17 cellular contexts compared by ENCODE assay signal in the genomic region with DNA sequence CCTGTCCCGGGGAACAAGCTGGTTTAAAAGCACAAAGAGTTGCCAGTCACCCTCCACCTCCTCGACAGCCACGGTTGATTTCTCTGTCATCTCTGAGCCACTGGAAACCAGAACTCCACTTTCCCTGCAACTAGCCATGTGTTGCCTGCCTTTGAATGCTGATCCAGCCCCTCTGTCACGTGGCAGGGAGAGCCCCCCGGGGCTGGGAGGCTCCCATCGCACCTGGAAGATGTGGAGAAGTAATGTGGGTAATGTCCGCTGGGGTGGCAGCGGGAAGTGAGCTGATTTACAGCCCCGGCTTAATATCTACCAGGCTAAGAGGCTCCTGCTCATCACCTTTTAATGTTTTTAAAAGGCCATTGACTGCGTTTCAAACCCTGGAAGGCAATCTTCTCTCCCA. TPM values are rescaled to one million over a fixed set of nuclear protein-coding genes. Genes with fewer than 3 reads are reported as not detected.
DNase-seq lines count a peak whose midpoint lies in the region; TF ChIP-seq lines count a peak whose summit lies in the region.
"Had no signal": no experiment of that assay in that cellular context is flagged by ENCODE, and none has a peak within 500 bp of the region (broad histone marks: within the 10 kb centered on the region; RNA-seq: fewer than 3 reads in every experiment).

No MANE protein-coding gene starts in this region.

- peaks cover 42% of the 10 kb centered on the region for H3K4me1 Mint-ChIP-seq in progenitor cell of endocrine pancreas (ENCODE audit: low read depth)
- H3K4me1 Mint-ChIP-seq: B cell had no signal

- H3K9me3 ChIP-seq in esophagus muscularis mucosa: no peaks in the 10 kb centered on the region
- no peaks in the 10 kb centered on the region for H3K9me3 ChIP-seq in tibial nerve

- WGBS in esophagus muscularis mucosa: 70% methylated on average over 5 of the region's 10 CpGs
- WGBS in tibial nerve, 2 donors: 29 to 32% methylated on average over 10 of the region's 10 CpGs

- H3K27me3 ChIP-seq in esophagus muscularis mucosa: no peaks in the 10 kb centered on the region
- no peaks in the 10 kb centered on the region for H3K27me3 ChIP-seq in tibial nerve

- peak overlapping the region; percentile 25 for H3K27ac Mint-ChIP-seq in progenitor cell of endocrine pancreas
- H3K27ac Mint-ChIP-seq: B cell; CD4-positive, alpha-beta memory T cell; GM23338 had no signal

- H3K4me3 ChIP-seq in esophagus muscularis mucosa (no peak overlapping the region), tibial nerve (peak overlapping the region in 2 of 4 donors; percentile 9 to 70)
- H3K4me3 ChIP-seq: GM23338 had no signal

- intact Hi-C loops in esophagus muscularis mucosa (cut with DNase I): no loop called here

- H3K27ac ChIP-seq in esophagus muscularis mucosa (replicated peaks in 1 of 4) (peak overlapping the region in 3 of 4 donors; percentile 53 to 66 (median 55)), tibial nerve (peak overlapping the region; percentile 28 to 92 (median 68))
- H3K27ac ChIP-seq: C4-2B had no signal

- no peaks in the 10 kb centered on the region for H3K9me3 Mint-ChIP-seq in progenitor cell of endocrine pancreas (ENCODE audit: low read depth)
- H3K9me3 Mint-ChIP-seq: GM23338, H9 had no signal

- TF ChIP-seq POLR2A in esophagus muscularis mucosa (IDR thresholded peaks at IDR 0.05; ENCODE audit: low read depth) (no peak), tibial nerve (IDR thresholded peaks at IDR 0.05) (no peak)

- DNase-seq in NCI-H2227 treated with DMSO at 0.1 percent for 48 hours (lab: John Stamatoyannopoulos, UW) (peak; percentile 58), esophagus muscularis mucosa (ENCODE audit: extremely low spot score) (no peak), progenitor cell of endocrine pancreas (ENCODE audit: low spot score, unreplicated experiment) (no peak), tibial nerve (ENCODE audit: low spot score in 2 of 2) (no peak), NCI-H526 (lab: John Stamatoyannopoulos, UW) (no peak), NCI-H226 (no peak), pons (ENCODE audit: low spot score) (no peak)
- DNase-seq: CD4-positive, alpha-beta memory T cell; COR-L47; DMS153; DMS79 treated with DMSO at 0.1 percent for 48 hours; EL; H9 had no signal

- H3K36me3 Mint-ChIP-seq in progenitor cell of endocrine pancreas (ENCODE audit: insufficient read depth): no peaks in the 10 kb centered on the region
- H3K36me3 Mint-ChIP-seq: CD4-positive, alpha-beta memory T cell had no signal

- peaks cover 15% of the 10 kb centered on the region for H3K27me3 Mint-ChIP-seq in progenitor cell of endocrine pancreas

- TF ChIP-seq CTCF in esophagus muscularis mucosa (IDR thresholded peaks at IDR 0.05) (no peak), progenitor cell of endocrine pancreas (IDR thresholded peaks at IDR 0.05; ENCODE audit: unreplicated experiment) (no peak), tibial nerve (IDR thresholded peaks at IDR 0.05) (no peak)

- no peak overlapping the region for H3K4me3 Mint-ChIP-seq in progenitor cell of endocrine pancreas (ENCODE audit: low read depth)
- H3K4me3 Mint-ChIP-seq: B cell; CD4-positive, alpha-beta memory T cell; GM23338; H9 had no signal

- TF ChIP-seq EP300 in esophagus muscularis mucosa (IDR thresholded peaks at IDR 0.05) (no peak), tibial nerve (IDR thresholded peaks at IDR 0.05) (no peak)

- H3K4me1 ChIP-seq in esophagus muscularis mucosa (peaks cover 0 to 74% (median 68%) of the 10 kb centered on the region in 4 donors), tibial nerve (peaks cover 0 to 64% (median 33%) of the 10 kb centered on the region in 4 donors)

- H3K36me3 ChIP-seq in esophagus muscularis mucosa (peaks cover 0 to 25% (median 8%) of the 10 kb centered on the region in 4 donors), tibial nerve (peaks cover 0 to 8% (median 0%) of the 10 kb centered on the region in 3 donors)

RNA-seq across cellular contexts. Expression of gene PRIMA1, which starts 7.5 kb away (rescaled TPM):
- total RNA-seq in esophagus muscularis mucosa: 10 to 100 TPM; 18.7 to 30.9 (median 21.8) TPM
- 3.2 and 4.0 TPM in 2 replicates for total RNA-seq in progenitor cell of endocrine pancreas
- total RNA-seq in tibial nerve: 10 to 100 TPM; 21.1 to 46.8 (median 35.3) TPM
- total RNA-seq: A172; B cell; CD4-positive, alpha-beta memory T cell had no signal
